8 cellular contexts compared by ENCODE assay signal in genomic region chr11:35100019-35100394, GRCh38. TPM values are rescaled to one million over a fixed set of nuclear protein-coding genes. Genes with fewer than 3 reads are reported as not detected.
DNase-seq lines count a peak whose midpoint lies in the region; ATAC-seq and TF ChIP-seq lines count a peak whose summit lies in the region.
"Not testable (repeated sequence)": the region's sequence is repeated elsewhere in the genome, so short reads cannot be mapped to it uniquely, and the experiment has no call there.

No MANE protein-coding gene starts in this region.

- H3K27me3 ChIP-seq in GM23338 (ENCODE audit: insufficient read depth); brain microvascular endothelial cell (replicated peaks); fibroblast of lung (ENCODE audit: control insufficient read depth, insufficient read depth, low read length); right cardiac atrium (ENCODE audit: control insufficient read depth, insufficient read depth); smooth muscle cell (ENCODE audit: low read depth): not testable (repeated sequence)

- not testable (repeated sequence) for H3K4me2 ChIP-seq in GM23338
- peak overlapping the region; percentile 23 for H3K4me2 ChIP-seq in fibroblast of lung (ENCODE audit: extremely low read depth, insufficient read depth, low read length)
- peak overlapping the region; percentile 2 for H3K4me2 ChIP-seq in smooth muscle cell

- not testable (repeated sequence) for H3K9me3 ChIP-seq in fibroblast of lung (ENCODE audit: control insufficient read depth, insufficient read depth, low read depth, low read length); right cardiac atrium (ENCODE audit: control insufficient read depth, low read length); smooth muscle cell (replicated peaks; ENCODE audit: low read depth)

- H2AFZ ChIP-seq in GM23338 = peak overlapping the region; percentile 35; the same call in 1 of the 2 replicates
- not testable (repeated sequence) for H2AFZ ChIP-seq in fibroblast of lung (ENCODE audit: low read length); smooth muscle cell (ENCODE audit: low read depth)

- not testable (repeated sequence) for H3K4me1 Mint-ChIP-seq in GM23338

- not testable (repeated sequence) for H3F3A ChIP-seq in GM23338 (replicated peaks; ENCODE audit: low read depth)
- H3F3A ChIP-seq in smooth muscle cell (ENCODE audit: low read depth) = peaks cover 17% of the 10 kb centered on the region

- H3K4me3 Mint-ChIP-seq in GM23338 = not testable (repeated sequence)

- H3K9ac ChIP-seq in fibroblast of lung (ENCODE audit: insufficient read depth, low read length); smooth muscle cell (ENCODE audit: low read depth): not testable (repeated sequence)

- H3K27ac ChIP-seq in GM23338 (ENCODE audit: low read depth); right cardiac atrium (ENCODE audit: low read length): not testable (repeated sequence)
- H3K27ac ChIP-seq in brain microvascular endothelial cell = peak overlapping the region; percentile 89
- H3K27ac ChIP-seq in fibroblast of lung (ENCODE audit: insufficient read depth, low read length) = peak overlapping the region; percentile 69
- H3K27ac ChIP-seq in smooth muscle cell (ENCODE audit: low read depth) = peak overlapping the region; percentile 55

- H3K36me3 Mint-ChIP-seq in GM23338 (ENCODE audit: low read depth) = not testable (repeated sequence)

- not testable (repeated sequence) for H3K27me3 Mint-ChIP-seq in GM23338 (ENCODE audit: insufficient read depth, low read depth, poor library complexity)

- in situ Hi-C loops in brain microvascular endothelial cell (cut with HindIII; ENCODE audit: low pct_ligation_motif_present, low sequenced_read_pairs) = not testable (repeated sequence)

- DNase-seq in A172 (ENCODE audit: low spot score) (peak; percentile 68), RPMI7951 (ENCODE audit: low read depth) (peak; percentile 91), brain microvascular endothelial cell (peak; percentile 70), fibroblast of lung (ENCODE audit: low read depth in 2 of 2) (peak; percentile 28 to 94)
- DNase-seq in GM23338 (ENCODE audit: low spot score); right cardiac atrium; omental fat pad (ENCODE audit: low spot score); smooth muscle cell (lab: John Stamatoyannopoulos, UW; ENCODE audit: unreplicated experiment): not testable (repeated sequence)

- WGBS in right cardiac atrium = 39% methylated on average over 7 of the region's 7 CpGs
- WGBS in smooth muscle cell (ENCODE audit: low lambda C conversion rate) = 76% methylated on average over 7 of the region's 7 CpGs

- H3K9me3 Mint-ChIP-seq in GM23338 = not testable (repeated sequence)

- not testable (repeated sequence) for H3K4me1 ChIP-seq in GM23338 (ENCODE audit: insufficient read depth); right cardiac atrium (ENCODE audit: control insufficient read depth, insufficient read depth, low read length); smooth muscle cell (ENCODE audit: low read depth)
- peaks cover 20% of the 10 kb centered on the region for H3K4me1 ChIP-seq in fibroblast of lung (ENCODE audit: control insufficient read depth, extremely low read depth, insufficient read depth, low read length)

- not testable (repeated sequence) for ATAC-seq in GM23338
- ATAC-seq in right cardiac atrium (peak; percentile 73 to 86), omental fat pad (ENCODE audit: low FRiP score) (peak; percentile 47)

- H3K4me3 ChIP-seq in GM23338; brain microvascular endothelial cell (ENCODE audit: low read depth, low read length); fibroblast of lung (replicated peaks in 1 of 4; ENCODE audit: control extremely low read depth in 1 of 4, insufficient read depth in 1 of 4, low read depth in 3 of 4, low read length in 4 of 4); right cardiac atrium (ENCODE audit: low read length); smooth muscle cell: not testable (repeated sequence)

- TF ChIP-seq CTCF in GM23338 (conservative IDR thresholded peaks at IDR 0.05; ENCODE audit: low read depth in 2 of 2); brain microvascular endothelial cell (IDR thresholded peaks at IDR 0.05; ENCODE audit: low read depth, low read length, missing control alignments); fibroblast of lung (conservative IDR thresholded peaks at IDR 0.05 in 1 of 2, IDR thresholded peaks at IDR 0.05 in 1 of 2; ENCODE audit: low read depth in 1 of 2, low read length in 2 of 2); omental fat pad (IDR thresholded peaks at IDR 0.05); smooth muscle cell (IDR thresholded peaks at IDR 0.05; ENCODE audit: borderline replicate concordance, insufficient read depth, poor library complexity, severe bottlenecking): not testable (repeated sequence)

- intact Hi-C loops in right cardiac atrium (cut with DNase I) = not testable (repeated sequence)

- H3K36me3 ChIP-seq in GM23338 (ENCODE audit: insufficient read depth); brain microvascular endothelial cell (replicated peaks); fibroblast of lung (ENCODE audit: control insufficient read depth, insufficient read depth, low read length); smooth muscle cell (ENCODE audit: low read depth): not testable (repeated sequence)

- H3K79me2 ChIP-seq in GM23338 (replicated peaks; ENCODE audit: insufficient read depth); fibroblast of lung (ENCODE audit: control insufficient read depth, insufficient read depth, low read length); smooth muscle cell (ENCODE audit: low read depth): not testable (repeated sequence)

- not testable (repeated sequence) for H3K27ac Mint-ChIP-seq in GM23338

- peaks cover 25% of the 10 kb centered on the region for H3K9me2 ChIP-seq in GM23338 (ENCODE audit: insufficient read depth)

- not testable (repeated sequence) for H4K20me1 ChIP-seq in GM23338 (replicated peaks; ENCODE audit: insufficient read depth); fibroblast of lung (ENCODE audit: control insufficient read depth, extremely low read depth, insufficient read depth, low read length); smooth muscle cell (ENCODE audit: low read depth)

RNA-seq across cellular contexts. Expression of gene CD44, which starts 39.0 kb away (rescaled TPM):
- total RNA-seq in A172 (2014; rRNA removed; shearing (Covaris generic)) = 179 and 324 TPM in 2 replicates
- total RNA-seq in GM23338 (2014; rRNA removed; shearing (Covaris generic)) = 8.3 and 10.1 TPM in 2 replicates
- polyA plus RNA-seq in GM23338 (2016; fragmentation: Nextera tagmentation; extraction: Ambion mirVana) (3.8 and 4.0 TPM in 2 replicates), fibroblast of lung (980 and 2,078 TPM in 2 replicates), right cardiac atrium (7.5 TPM), smooth muscle cell (116 and 174 TPM in 2 replicates)
- total RNA-seq in RPMI7951 (2014; rRNA removed; shearing (Covaris generic)) = 241 and 316 TPM in 2 replicates
- total RNA-seq in fibroblast of lung (446 and 660 TPM in 2 replicates), right cardiac atrium (10 to 100 TPM; 20.9 to 50.7 (median 40.9) TPM), omental fat pad (100 to 1,000 TPM in 3 of 4 donors, 10 to 100 TPM in 1; 92.7 to 627 (median 158) TPM), smooth muscle cell (143 and 248 TPM in 2 replicates)
- 599 and 1,130 TPM in 2 replicates for polyA plus RNA-seq in fibroblast of lung (2012)
- 898 and 1,775 TPM in 2 replicates for polyA minus RNA-seq in fibroblast of lung (ENCODE audit: low replicate concordance)
